8 cellular contexts compared by ENCODE assay signal in the genomic region with DNA sequence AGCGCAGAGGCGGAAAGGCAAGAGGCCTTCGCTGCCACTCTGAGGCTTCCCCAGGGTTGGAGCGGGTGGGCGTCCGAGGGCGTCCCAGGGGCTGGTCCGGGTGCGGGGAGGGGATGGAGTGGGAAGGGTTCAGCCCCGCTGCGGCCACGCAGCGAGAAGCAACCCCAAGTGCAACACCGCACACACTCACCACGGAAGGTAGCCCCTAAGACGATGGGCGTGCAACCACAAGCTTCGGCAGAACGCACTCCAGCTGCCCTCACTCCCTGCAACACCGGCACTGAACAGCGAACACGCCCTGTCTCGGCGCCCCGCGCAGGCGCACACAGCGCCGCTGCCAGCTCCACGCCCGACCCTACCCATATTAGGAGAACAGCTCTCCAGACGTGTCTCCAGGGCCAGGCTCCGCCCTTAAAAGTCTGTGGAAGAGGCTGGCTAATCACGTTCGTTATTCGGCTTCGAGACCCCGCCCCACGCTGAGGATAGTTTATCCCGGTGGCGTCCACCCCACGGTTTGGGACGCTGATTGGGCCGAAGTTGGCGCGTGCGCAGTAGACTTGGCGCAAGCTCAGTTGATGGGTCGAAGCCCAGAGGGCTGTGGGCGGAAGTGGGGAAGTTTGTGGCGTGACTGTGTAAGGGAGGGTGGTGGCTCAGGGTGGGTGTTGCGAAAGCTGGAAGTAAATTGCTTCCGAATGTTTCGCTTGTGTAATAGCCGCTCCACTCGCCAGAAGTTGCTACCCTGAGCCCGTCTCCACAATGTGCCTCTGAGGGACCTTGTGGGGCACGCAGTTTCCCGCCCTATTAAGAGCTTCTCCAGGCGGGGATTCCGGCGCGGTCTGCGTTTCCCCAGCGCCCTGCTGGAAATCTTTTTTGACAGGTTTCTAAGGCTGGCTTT. TPM values are rescaled to one million over a fixed set of nuclear protein-coding genes. Genes with fewer than 3 reads are reported as not detected.
A peak's percentile ranks its signal among the peaks of the same experiment; 100 is the strongest.
DNase-seq lines count a peak whose midpoint lies in the region; ATAC-seq and TF ChIP-seq lines count a peak whose summit lies in the region.

Gene RSU1 (minus strand): TSS at position 300 of the 895 bp plus-strand sequence. CDS start 343 bp downstream, outside the sequence.

- H3K9me3 ChIP-seq in RWPE2 (ENCODE audit: severe bottlenecking) (no peaks in the 10 kb centered on the region), fibroblast of lung (ENCODE audit: control insufficient read depth, insufficient read depth, low read depth, low read length) (no peaks in the 10 kb centered on the region)
- H3K9me3 ChIP-seq in naive thymus-derived CD4-positive, alpha-beta T cell (ENCODE audit: control insufficient read depth in 2 of 3, low read length in 3 of 3): peaks cover 0 to 4% (median 0%) of the 10 kb centered on the region in 3 experiments

- H3K27ac ChIP-seq in RWPE2 (ENCODE audit: poor library complexity, severe bottlenecking): peak within 1 kb of the TSS; percentile 67
- H3K27ac ChIP-seq in fibroblast of lung (ENCODE audit: insufficient read depth, low read length): peak within 1 kb of the TSS; percentile 79
- H3K27ac ChIP-seq in naive thymus-derived CD4-positive, alpha-beta T cell (ENCODE audit: low read depth, low read length): peak within 1 kb of the TSS; percentile 79

- peak within 1 kb of the TSS; percentile 99 for H3K4me2 ChIP-seq in fibroblast of lung (ENCODE audit: extremely low read depth, insufficient read depth, low read length)

- H3K4me3 ChIP-seq in RWPE2 (ENCODE audit: severe bottlenecking): peak within 1 kb of the TSS; percentile 67
- H3K4me3 ChIP-seq in fibroblast of lung (replicated peaks in 1 of 4; ENCODE audit: control extremely low read depth in 1 of 4, insufficient read depth in 1 of 4, low read depth in 3 of 4, low read length in 4 of 4): peak within 1 kb of the TSS; percentile 76 to 89 (median 86)
- H3K4me3 ChIP-seq in naive thymus-derived CD4-positive, alpha-beta T cell (ENCODE audit: low read length): peak within 1 kb of the TSS; percentile 66

- H3K27me3 ChIP-seq in RWPE2 (ENCODE audit: insufficient read depth, poor library complexity, severe bottlenecking): no peaks in the 10 kb centered on the region
- no peaks in the 10 kb centered on the region for H3K27me3 ChIP-seq in fibroblast of lung (ENCODE audit: control insufficient read depth, insufficient read depth, low read length)
- no peaks in the 10 kb centered on the region for H3K27me3 ChIP-seq in naive thymus-derived CD4-positive, alpha-beta T cell (ENCODE audit: control insufficient read depth in 2 of 2, insufficient read depth in 2 of 2, low read length in 2 of 2)

- TF ChIP-seq CTCF in RWPE2 (IDR thresholded peaks at IDR 0.05; ENCODE audit: poor library complexity, severe bottlenecking): no peak
- TF ChIP-seq CTCF in fibroblast of lung (conservative IDR thresholded peaks at IDR 0.05 in 1 of 2, IDR thresholded peaks at IDR 0.05 in 1 of 2; ENCODE audit: low read depth in 1 of 2, low read length in 2 of 2): no peak

- CTCF ChIA-PET in naive thymus-derived CD4-positive, alpha-beta T cell (lab: Charles Lee): interaction anchor here (0.5 to 1.6 kb wide), 12 partner anchors 11 to 612 kb away, joined by 3 to 13 read pairs (median 4); no protein-coding TSS in a partner anchor

- H3K79me2 ChIP-seq in fibroblast of lung (ENCODE audit: control insufficient read depth, insufficient read depth, low read length): peaks cover 40% of the 10 kb centered on the region

- peak within 1 kb of the TSS; percentile 79 for H3K27ac Mint-ChIP-seq in activated T-helper 2 cell treated with anti-CD3 and anti-CD28 coated beads, Interferon-gamma antibody, Interleukin-2, Interleukin-4, amounts not matched to agents 10 μg/mL and 5 μg/mL and 100 μg/mL, durations not matched to agents 14 hours and 24 hours and 36 hours
- peak within 1 kb of the TSS; percentile 84 to 96 (median 94) for H3K27ac Mint-ChIP-seq in naive thymus-derived CD4-positive, alpha-beta T cell
- peak within 1 kb of the TSS; percentile 92 for H3K27ac Mint-ChIP-seq in stimulated activated naive B cell treated with anti-CD40 and anti-IgM and Interleukin-4, amounts not matched to agents 10 μg/mL and 1 μg/mL and 100 μg/mL, for 72 hours

- H3K27me3 Mint-ChIP-seq in activated T-helper 2 cell treated with anti-CD3 and anti-CD28 coated beads, Interferon-gamma antibody, Interleukin-2, Interleukin-4, amounts not matched to agents 10 μg/mL and 5 μg/mL and 100 μg/mL, durations not matched to agents 14 hours and 24 hours and 36 hours (ENCODE audit: low read depth): peaks cover 10% of the 10 kb centered on the region
- H3K27me3 Mint-ChIP-seq in naive thymus-derived CD4-positive, alpha-beta T cell: peaks cover 0 to 15% (median 0%) of the 10 kb centered on the region in 5 donors
- H3K27me3 Mint-ChIP-seq in stimulated activated naive B cell treated with anti-CD40 and anti-IgM and Interleukin-4, amounts not matched to agents 10 μg/mL and 1 μg/mL and 100 μg/mL, for 72 hours: peaks cover 6 to 9% of the 10 kb centered on the region in 2 donors

- H3K36me3 Mint-ChIP-seq in activated T-helper 2 cell treated with anti-CD3 and anti-CD28 coated beads, Interferon-gamma antibody, Interleukin-2, Interleukin-4, amounts not matched to agents 10 μg/mL and 5 μg/mL and 100 μg/mL, durations not matched to agents 14 hours and 24 hours and 36 hours (ENCODE audit: low read depth): peaks cover 23% of the 10 kb centered on the region
- peaks cover 15 to 24% (median 18%) of the 10 kb centered on the region in 5 donors for H3K36me3 Mint-ChIP-seq in naive thymus-derived CD4-positive, alpha-beta T cell
- peaks cover 19 to 23% of the 10 kb centered on the region in 2 donors for H3K36me3 Mint-ChIP-seq in stimulated activated naive B cell treated with anti-CD40 and anti-IgM and Interleukin-4, amounts not matched to agents 10 μg/mL and 1 μg/mL and 100 μg/mL, for 72 hours

- peak within 1 kb of the TSS; percentile 93 for H3K4me3 Mint-ChIP-seq in activated T-helper 2 cell treated with anti-CD3 and anti-CD28 coated beads, Interferon-gamma antibody, Interleukin-2, Interleukin-4, amounts not matched to agents 10 μg/mL and 5 μg/mL and 100 μg/mL, durations not matched to agents 14 hours and 24 hours and 36 hours (ENCODE audit: low read depth)
- peak within 1 kb of the TSS; percentile 88 to 98 (median 93) for H3K4me3 Mint-ChIP-seq in naive thymus-derived CD4-positive, alpha-beta T cell
- peak within 1 kb of the TSS; percentile 93 to 95 for H3K4me3 Mint-ChIP-seq in stimulated activated naive B cell treated with anti-CD40 and anti-IgM and Interleukin-4, amounts not matched to agents 10 μg/mL and 1 μg/mL and 100 μg/mL, for 72 hours

- H3K9ac ChIP-seq in fibroblast of lung (ENCODE audit: insufficient read depth, low read length): peak within 1 kb of the TSS; percentile 71

- H3K4me1 ChIP-seq in RWPE2 (ENCODE audit: insufficient read depth, poor library complexity, severe bottlenecking) (peaks cover 11% of the 10 kb centered on the region), fibroblast of lung (ENCODE audit: control insufficient read depth, extremely low read depth, insufficient read depth, low read length) (peaks cover 7% of the 10 kb centered on the region)
- peaks cover 8 to 28% of the 10 kb centered on the region in 2 donors for H3K4me1 ChIP-seq in naive thymus-derived CD4-positive, alpha-beta T cell (ENCODE audit: control insufficient read depth in 2 of 2, insufficient read depth in 2 of 2, low read length in 2 of 2)

- no peaks in the 10 kb centered on the region for H4K20me1 ChIP-seq in fibroblast of lung (ENCODE audit: control insufficient read depth, extremely low read depth, insufficient read depth, low read length)

- peaks cover 15% of the 10 kb centered on the region for H3K9me3 Mint-ChIP-seq in activated T-helper 2 cell treated with anti-CD3 and anti-CD28 coated beads, Interferon-gamma antibody, Interleukin-2, Interleukin-4, amounts not matched to agents 10 μg/mL and 5 μg/mL and 100 μg/mL, durations not matched to agents 14 hours and 24 hours and 36 hours
- peaks cover 5 to 14% (median 8%) of the 10 kb centered on the region in 11 donors for H3K9me3 Mint-ChIP-seq in naive thymus-derived CD4-positive, alpha-beta T cell
- H3K9me3 Mint-ChIP-seq in stimulated activated naive B cell treated with anti-CD40 and anti-IgM and Interleukin-4, amounts not matched to agents 10 μg/mL and 1 μg/mL and 100 μg/mL, for 72 hours: peaks cover 7 to 10% of the 10 kb centered on the region in 2 donors

- intact Hi-C loops in activated T-helper 2 cell treated with anti-CD3 and anti-CD28 coated beads, Interferon-gamma antibody, Interleukin-2, Interleukin-4, amounts not matched to agents 10 μg/mL and 5 μg/mL and 100 μg/mL, durations not matched to agents 14 hours and 24 hours and 36 hours (cut with micrococcal nuclease): loop anchor here (1.0 to 10.0 kb wide), 9 partner anchors 38 to 1837 kb away; partner anchors contain the start of genes ARL5B, MINDY3, NSUN6 and STAM
- intact Hi-C loops in naive thymus-derived CD4-positive, alpha-beta T cell (cut with micrococcal nuclease): loop anchor here (1.0 to 10.0 kb wide), 21 partner anchors 11 to 1940 kb away; partner anchors contain the start of genes ARL5B (in 2 of the 2), MINDY3 (in 2 of the 2), STAM (in 2 of the 2) and TRDMT1 (in 2 of the 2)

- peak; percentile 96 for ATAC-seq in RWPE2 (ENCODE audit: low read depth)
- ATAC-seq in naive thymus-derived CD4-positive, alpha-beta T cell: peak; percentile 99
- peak; percentile 95 to 96 for ATAC-seq in stimulated activated naive B cell treated with anti-CD40 and anti-IgM and Interleukin-4, amounts not matched to agents 10 μg/mL and 1 μg/mL and 100 μg/mL, for 72 hours (replicated peaks)

- H3K36me3 ChIP-seq in RWPE2 (ENCODE audit: low read depth) (no peaks in the 10 kb centered on the region), fibroblast of lung (ENCODE audit: control insufficient read depth, insufficient read depth, low read length) (peaks cover 3% of the 10 kb centered on the region)
- peaks cover 0 to 5% (median 0%) of the 10 kb centered on the region in 3 experiments for H3K36me3 ChIP-seq in naive thymus-derived CD4-positive, alpha-beta T cell (ENCODE audit: control insufficient read depth in 2 of 3, insufficient read depth in 3 of 3, low read length in 3 of 3)

- DNase-seq in EH (ENCODE audit: low read depth) (peak; percentile 100), H4 (ENCODE audit: low spot score) (peak; percentile 98), LoVo (ENCODE audit: low spot score) (peak; percentile 99), RWPE2 (ENCODE audit: low spot score) (peak; percentile 100), fibroblast of lung (ENCODE audit: low read depth in 2 of 2) (peak; percentile 99 to 100)
- DNase-seq in activated T-helper 2 cell treated with anti-CD3 and anti-CD28 coated beads, Interferon-gamma antibody, Interleukin-2, Interleukin-4, amounts not matched to agents 10 μg/mL and 5 μg/mL and 100 μg/mL, durations not matched to agents 14 hours and 24 hours and 36 hours (ENCODE audit: low spot score): peak; percentile 100
- peak; percentile 99 to 100 (median 100) for DNase-seq in naive thymus-derived CD4-positive, alpha-beta T cell
- peak; percentile 100 for DNase-seq in stimulated activated naive B cell treated with anti-CD40 and anti-IgM and Interleukin-4, amounts not matched to agents 10 μg/mL and 1 μg/mL and 100 μg/mL, for 72 hours

- POLR2A ChIA-PET in naive thymus-derived CD4-positive, alpha-beta T cell (lab: Charles Lee): interaction anchor here (0.6 to 2.0 kb wide), 28 partner anchors 9 to 957 kb away, joined by 3 to 42 read pairs (median 3); partner anchors contain the start of genes PTER, ST8SIA6, STAM and TRDMT1

- peak within 1 kb of the TSS; percentile 94 for H2AFZ ChIP-seq in fibroblast of lung (ENCODE audit: low read length)

- peaks cover 27% of the 10 kb centered on the region for H3K4me1 Mint-ChIP-seq in activated T-helper 2 cell treated with anti-CD3 and anti-CD28 coated beads, Interferon-gamma antibody, Interleukin-2, Interleukin-4, amounts not matched to agents 10 μg/mL and 5 μg/mL and 100 μg/mL, durations not matched to agents 14 hours and 24 hours and 36 hours (ENCODE audit: low read depth)
- peaks cover 25 to 50% (median 46%) of the 10 kb centered on the region in 7 donors for H3K4me1 Mint-ChIP-seq in naive thymus-derived CD4-positive, alpha-beta T cell
- H3K4me1 Mint-ChIP-seq in stimulated activated naive B cell treated with anti-CD40 and anti-IgM and Interleukin-4, amounts not matched to agents 10 μg/mL and 1 μg/mL and 100 μg/mL, for 72 hours: peaks cover 18% of the 10 kb centered on the region in 2 donors

RNA-seq across cellular contexts. Expression of gene RSU1, which starts in this region (rescaled TPM):
- 36.6 and 44.1 TPM in 2 replicates for total RNA-seq in H4 (2014; rRNA removed; shearing (Covaris generic))
- total RNA-seq in activated T-helper 2 cell treated with anti-CD3 and anti-CD28 coated beads, Interferon-gamma antibody, Interleukin-2, Interleukin-4, amounts not matched to agents 10 μg/mL and 5 μg/mL and 100 μg/mL, durations not matched to agents 14 hours and 24 hours and 36 hours: 49.1 and 54.0 TPM in 2 replicates
- 28.5 and 46.9 TPM in 2 replicates for total RNA-seq in fibroblast of lung
- polyA plus RNA-seq in fibroblast of lung: 229 and 252 TPM in 2 replicates
- polyA plus RNA-seq in fibroblast of lung (2012): 115 and 137 TPM in 2 replicates
- 48.3 and 51.1 TPM in 2 replicates for polyA minus RNA-seq in fibroblast of lung (ENCODE audit: low replicate concordance)
- 10 to 100 TPM; 36.1 to 86.7 (median 48.7) TPM for total RNA-seq in naive thymus-derived CD4-positive, alpha-beta T cell
- 100 to 1,000 TPM; 102 to 108 TPM for polyA plus RNA-seq in naive thymus-derived CD4-positive, alpha-beta T cell

Comparison
In these comparisons a context has a peak if more than half of its experiments do, and no peak if none do; other contexts are left out.
1. Peak in every context shown above with its lines: DNase-seq, ATAC-seq, H3K4me3 ChIP-seq and H3K27ac ChIP-seq.